ENCODE assay signal across 32 cellular contexts in the genomic region with DNA sequence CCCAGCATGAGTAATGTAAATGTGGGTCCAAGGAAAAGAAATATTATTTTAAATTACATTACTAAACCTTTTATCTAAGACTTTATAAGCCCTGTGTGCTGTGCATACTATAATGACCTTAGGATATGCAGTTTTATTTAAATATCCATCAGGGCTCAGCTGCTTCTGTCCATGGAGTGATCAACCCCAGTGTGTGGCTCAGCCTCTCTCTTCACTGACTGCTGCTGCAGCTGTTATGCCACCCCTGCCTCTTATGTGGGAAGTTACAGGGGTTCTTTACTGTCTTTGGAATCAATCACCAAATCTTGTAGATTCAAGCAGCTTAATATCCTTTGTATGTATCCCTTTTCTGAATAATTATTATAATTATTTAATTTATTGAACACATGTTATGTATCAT. TPM values are rescaled to one million over a fixed set of nuclear protein-coding genes. Genes with fewer than 3 reads are reported as not detected.
"Had no signal": no experiment of that assay in that cellular context is flagged by ENCODE, and none has a peak within 500 bp of the region (broad histone marks: within the 10 kb centered on the region; RNA-seq: fewer than 3 reads in every experiment).

No MANE protein-coding gene starts in this region.

- H3K27ac Mint-ChIP-seq: activated B cell treated with CpG ODN at 0.5 μM for 24 hours; activated CD8-positive, alpha-beta T cell treated with anti-CD3 and anti-CD28 coated beads for 36 hours; activated naive CD4-positive, alpha-beta T cell treated with anti-CD3 and anti-CD28 coated beads for 36 hours; activated naive CD4-positive, alpha-beta T cell treated with anti-CD3 and anti-CD28 coated beads, Interleukin-2, amount 50 U/mL, for 24 hours; activated naive CD8-positive, alpha-beta T cell treated with anti-CD3 and anti-CD28 coated beads for 36 hours; activated naive CD8-positive, alpha-beta T cell treated with anti-CD3 and anti-CD28 coated beads, Interleukin-2, amount 50 U/mL, for 24 hours; activated T-helper 1 cell treated with anti-CD3 and anti-CD28 coated beads, Interleukin-12 subunit alpha, Interleukin-12 subunit beta, Interleukin-2, Interleukin-4 antibody, amounts not matched to agents 30 ng/mL and 10 ng/mL and 1 ng/mL, durations not matched to agents 14 hours and 24 hours and 36 hours; activated T-helper 2 cell treated with anti-CD3 and anti-CD28 coated beads, Interferon-gamma antibody, Interleukin-2, Interleukin-4, amounts not matched to agents 10 μg/mL and 5 μg/mL and 100 μg/mL, durations not matched to agents 14 hours and 24 hours and 36 hours; T-helper 17 cell; T-helper 2 cell treated with Interferon-gamma antibody and Interleukin-4, amounts not matched to agents 5 μg/mL and 100 μg/mL, for 36 hours had no signal

- H3K4me1 ChIP-seq: adrenal gland, body of pancreas, colonic mucosa, esophagus squamous epithelium, gastroesophageal sphincter had no signal

- H3K4me3 ChIP-seq: adrenal gland, body of pancreas, colonic mucosa, esophagus squamous epithelium, gastroesophageal sphincter, heart right ventricle had no signal

- H3K36me3 Mint-ChIP-seq: activated naive CD4-positive, alpha-beta T cell treated with anti-CD3 and anti-CD28 coated beads, Interleukin-2, amount 50 U/mL, for 24 hours; activated naive CD8-positive, alpha-beta T cell treated with anti-CD3 and anti-CD28 coated beads for 36 hours had no signal

- H3K4me1 Mint-ChIP-seq: activated B cell treated with CpG ODN at 0.5 μM for 24 hours; activated naive CD4-positive, alpha-beta T cell treated with anti-CD3 and anti-CD28 coated beads, Interleukin-2, amount 50 U/mL, for 24 hours; activated naive CD8-positive, alpha-beta T cell treated with anti-CD3 and anti-CD28 coated beads for 36 hours; activated naive CD8-positive, alpha-beta T cell treated with anti-CD3 and anti-CD28 coated beads, Interleukin-2, amount 50 U/mL, for 24 hours; T-helper 17 cell had no signal

- H3K27me3 ChIP-seq: adrenal gland, body of pancreas, colonic mucosa, esophagus squamous epithelium, gastroesophageal sphincter, heart right ventricle had no signal

- H3K36me3 ChIP-seq: adrenal gland, colonic mucosa, esophagus squamous epithelium, gastroesophageal sphincter, heart right ventricle, WERI-Rb-1 had no signal

- H3K27ac ChIP-seq: adrenal gland, body of pancreas, colonic mucosa, epithelial cell of prostate, esophagus squamous epithelium, gastroesophageal sphincter, heart right ventricle, WERI-Rb-1 had no signal

- H3K4me3 Mint-ChIP-seq: activated B cell treated with CpG ODN at 0.5 μM for 24 hours; activated CD8-positive, alpha-beta T cell treated with anti-CD3 and anti-CD28 coated beads for 36 hours; activated naive CD4-positive, alpha-beta T cell treated with anti-CD3 and anti-CD28 coated beads for 36 hours; activated naive CD4-positive, alpha-beta T cell treated with anti-CD3 and anti-CD28 coated beads, Interleukin-2, amount 50 U/mL, for 24 hours; activated naive CD8-positive, alpha-beta T cell treated with anti-CD3 and anti-CD28 coated beads for 36 hours; activated naive CD8-positive, alpha-beta T cell treated with anti-CD3 and anti-CD28 coated beads, Interleukin-2, amount 50 U/mL, for 24 hours; activated T-cell treated with anti-CD3 and anti-CD28 coated beads, Interleukin-2, amount 50 U/mL, for 4 hours; activated T-helper 1 cell treated with anti-CD3 and anti-CD28 coated beads, Interleukin-12 subunit alpha, Interleukin-12 subunit beta, Interleukin-2, Interleukin-4 antibody, amounts not matched to agents 30 ng/mL and 10 ng/mL and 1 ng/mL, durations not matched to agents 14 hours and 24 hours and 36 hours; T-helper 17 cell; T-helper 2 cell treated with Interferon-gamma antibody and Interleukin-4, amounts not matched to agents 5 μg/mL and 100 μg/mL, for 36 hours had no signal

- DNase-seq: activated B cell treated with CpG ODN at 0.5 μM for 24 hours; activated CD4-positive, alpha-beta T cell treated with anti-CD3 and anti-CD28 coated beads for 48 hours; activated CD4-positive, alpha-beta T cell treated with anti-CD3 and anti-CD28 coated beads, Interleukin-2, amount 50 U/mL, for 1 hour; activated CD4-positive, alpha-beta T cell treated with anti-CD3 and anti-CD28 coated beads, Interleukin-2, amount 50 U/mL, for 48 hours; activated CD8-positive, alpha-beta memory T cell treated with anti-CD3 and anti-CD28 coated beads for 24 hours; activated CD8-positive, alpha-beta T cell treated with anti-CD3 and anti-CD28 coated beads for 36 hours; activated effector memory CD4-positive, alpha-beta T cell treated with anti-CD3 and anti-CD28 coated beads, Interleukin-2, amount 50 U/mL, for 16 hours; activated naive CD4-positive, alpha-beta T cell treated with anti-CD3 and anti-CD28 coated beads for 36 hours; activated naive CD8-positive, alpha-beta T cell treated with anti-CD3 and anti-CD28 coated beads for 36 hours; activated naive CD8-positive, alpha-beta T cell treated with anti-CD3 and anti-CD28 coated beads, Interleukin-2, amount 50 U/mL, for 24 hours; activated T-cell treated with anti-CD3 and anti-CD28 coated beads, Interleukin-2, amount 50 U/mL, for 4 hours; adrenal gland; amygdala; aorta; body of pancreas; caudate nucleus; colonic mucosa; effector CD8-positive, alpha-beta T cell; esophagus squamous epithelium; foreskin melanocyte; heart right ventricle; T-helper 17 cell; T1000; WERI-Rb-1 had no signal

- H3K9me3 Mint-ChIP-seq: activated CD8-positive, alpha-beta T cell treated with anti-CD3 and anti-CD28 coated beads for 36 hours; activated naive CD4-positive, alpha-beta T cell treated with anti-CD3 and anti-CD28 coated beads for 36 hours; activated naive CD8-positive, alpha-beta T cell treated with anti-CD3 and anti-CD28 coated beads for 36 hours; activated T-helper 1 cell treated with anti-CD3 and anti-CD28 coated beads, Interleukin-12 subunit alpha, Interleukin-12 subunit beta, Interleukin-2, Interleukin-4 antibody, amounts not matched to agents 30 ng/mL and 10 ng/mL and 1 ng/mL, durations not matched to agents 14 hours and 24 hours and 36 hours; activated T-helper 2 cell treated with anti-CD3 and anti-CD28 coated beads, Interferon-gamma antibody, Interleukin-2, Interleukin-4, amounts not matched to agents 10 μg/mL and 5 μg/mL and 100 μg/mL, durations not matched to agents 14 hours and 24 hours and 36 hours; T-helper 2 cell treated with Interferon-gamma antibody and Interleukin-4, amounts not matched to agents 5 μg/mL and 100 μg/mL, for 36 hours had no signal

- ATAC-seq: activated CD4-positive, CD25-positive, alpha-beta regulatory T cell treated with anti-CD3 and anti-CD28 coated beads, Interleukin-2, amount 50 U/mL, for 24 hours; activated CD8-positive, alpha-beta T cell treated with anti-CD3 and anti-CD28 coated beads for 36 hours; activated naive CD8-positive, alpha-beta T cell treated with anti-CD3 and anti-CD28 coated beads, Interleukin-2, amount 50 U/mL, for 24 hours; activated T-cell treated with anti-CD3 and anti-CD28 coated beads, Interleukin-2, amount 50 U/mL, for 4 hours; body of pancreas; gastroesophageal sphincter; heart right ventricle; T-helper 17 cell had no signal

- H3K9me3 ChIP-seq: adrenal gland, body of pancreas, colonic mucosa, esophagus squamous epithelium, gastroesophageal sphincter, heart right ventricle had no signal

- H3K27me3 Mint-ChIP-seq: activated B cell treated with CpG ODN at 0.5 μM for 24 hours; activated CD8-positive, alpha-beta T cell treated with anti-CD3 and anti-CD28 coated beads for 36 hours; activated naive CD4-positive, alpha-beta T cell treated with anti-CD3 and anti-CD28 coated beads, Interleukin-2, amount 50 U/mL, for 24 hours; activated naive CD8-positive, alpha-beta T cell treated with anti-CD3 and anti-CD28 coated beads for 36 hours; activated naive CD8-positive, alpha-beta T cell treated with anti-CD3 and anti-CD28 coated beads, Interleukin-2, amount 50 U/mL, for 24 hours; T-helper 17 cell had no signal

RNA-seq across cellular contexts. Expression of gene FAT3, which starts 54.4 kb away (rescaled TPM):
- total RNA-seq: activated B cell treated with CpG ODN at 0.5 μM for 24 hours; activated CD8-positive, alpha-beta T cell treated with anti-CD3 and anti-CD28 coated beads for 36 hours; activated naive CD4-positive, alpha-beta T cell treated with anti-CD3 and anti-CD28 coated beads for 36 hours; activated naive CD8-positive, alpha-beta T cell treated with anti-CD3 and anti-CD28 coated beads for 36 hours; activated T-helper 1 cell treated with anti-CD3 and anti-CD28 coated beads, Interleukin-12 subunit alpha, Interleukin-12 subunit beta, Interleukin-2, Interleukin-4 antibody, amounts not matched to agents 30 ng/mL and 10 ng/mL and 1 ng/mL, durations not matched to agents 14 hours and 24 hours and 36 hours; dermis microvascular lymphatic vessel endothelial cell; T-helper 17 cell had no signal
